Comparison of ENCODE assay signal across 9 cellular contexts in genomic region chr5:157917909-157918809, GRCh38. TPM values are rescaled to one million over a fixed set of nuclear protein-coding genes. Genes with fewer than 3 reads are reported as not detected.
DNase-seq lines count a peak whose midpoint lies in the region; ATAC-seq lines count a peak whose summit lies in the region.
"Had no signal": no experiment of that assay in that cellular context is flagged by ENCODE, and none has a peak within 500 bp of the region (broad histone marks: within the 10 kb centered on the region; RNA-seq: fewer than 3 reads in every experiment).

No MANE protein-coding gene starts in this region.

- WGBS in trophoblast cell (ENCODE audit: extremely low coverage, insufficient coverage, insufficient read length): no CpG with 5 or more reads among the region's 8 CpGs
- 83 to 85% methylated on average over 8 of the region's 8 CpGs for WGBS in aorta, 2 donors

- no peaks in the 10 kb centered on the region for H3K27me3 Mint-ChIP-seq in activated T-cell treated with anti-CD3 and anti-CD28 coated beads, Interleukin-2, amount 50 U/mL, for 4 hours (ENCODE audit: low read depth)
- H3K27me3 Mint-ChIP-seq: stimulated activated naive CD8-positive, alpha-beta T cell treated with anti-CD3 and anti-CD28 coated beads, Interleukin-15, Interleukin-2, amounts not matched to agents 100 ng/mL and 50 ng/mL, for 24 hours had no signal

- peaks cover 4 to 6% of the 10 kb centered on the region in 2 experiments for H3K4me1 ChIP-seq in trophoblast cell (ENCODE audit: control insufficient read depth in 1 of 2, insufficient read depth in 2 of 2, low read length in 2 of 2)
- peaks cover 0 to 2% of the 10 kb centered on the region in 2 donors for H3K4me1 ChIP-seq in aorta (ENCODE audit: control insufficient read depth in 1 of 2, insufficient read depth in 2 of 2, low read length in 2 of 2)

- H3K27me3 ChIP-seq in trophoblast cell (ENCODE audit: insufficient read depth, low read length) (no peaks in the 10 kb centered on the region), aorta (ENCODE audit: control insufficient read depth in 1 of 2, insufficient read depth in 2 of 2, low read length in 1 of 2) (no peaks in the 10 kb centered on the region)

- H3K4me3 ChIP-seq in trophoblast cell (ENCODE audit: low read depth, low read length): no peak overlapping the region
- H3K4me3 ChIP-seq in aorta (ENCODE audit: low read length in 2 of 2): no peak overlapping the region

- H3K9me3 Mint-ChIP-seq in activated T-cell treated with anti-CD3 and anti-CD28 coated beads, Interleukin-2, amount 50 U/mL, for 4 hours: no peaks in the 10 kb centered on the region
- H3K9me3 Mint-ChIP-seq: stimulated activated naive CD8-positive, alpha-beta T cell treated with anti-CD3 and anti-CD28 coated beads, Interleukin-15, Interleukin-2, amounts not matched to agents 100 ng/mL and 50 ng/mL, for 24 hours had no signal

- no peaks in the 10 kb centered on the region for H3K79me1 ChIP-seq in trophoblast cell (ENCODE audit: low read length)

- no peak overlapping the region for H3K14ac ChIP-seq in trophoblast cell (ENCODE audit: low read length)

- H3K36me3 Mint-ChIP-seq in activated T-cell treated with anti-CD3 and anti-CD28 coated beads, Interleukin-2, amount 50 U/mL, for 4 hours (ENCODE audit: insufficient read depth): no peaks in the 10 kb centered on the region

- no peak overlapping the region for H2BK12ac ChIP-seq in trophoblast cell (ENCODE audit: low read length)

- no peak overlapping the region for H3K4me3 Mint-ChIP-seq in activated T-cell treated with anti-CD3 and anti-CD28 coated beads, Interleukin-2, amount 50 U/mL, for 4 hours

- H2AK5ac ChIP-seq in trophoblast cell (ENCODE audit: low read length): no peak overlapping the region

- intact Hi-C loops in aorta (cut with DNase I): loop anchor here in 1 of 2 donors (10.0 kb wide), 1 partner anchor 103 kb away; no protein-coding TSS in a partner anchor

- no peak overlapping the region for H4K8ac ChIP-seq in trophoblast cell (ENCODE audit: low read depth, low read length)

- H2AFZ ChIP-seq in trophoblast cell (ENCODE audit: insufficient read depth, low read length, poor library complexity): no peak overlapping the region

- H4K12ac ChIP-seq in trophoblast cell (ENCODE audit: low read depth, low read length): no peak overlapping the region

- ATAC-seq in HG03135 (IDR thresholded peaks at IDR 0.05; ENCODE audit: unreplicated experiment) (peak; percentile 53), aorta (ENCODE audit: low FRiP score) (peak; percentile 58)
- peak; percentile 68 to 82 for ATAC-seq in activated T-cell treated with anti-CD3 and anti-CD28 coated beads, Interleukin-2, amount 50 U/mL, for 4 hours

- H4K91ac ChIP-seq in trophoblast cell (ENCODE audit: low read depth, low read length): no peak overlapping the region

- no peak overlapping the region for H2BK120ac ChIP-seq in trophoblast cell (ENCODE audit: insufficient read depth, low read length, poor library complexity)

- H2BK5ac ChIP-seq in trophoblast cell (ENCODE audit: low read depth, low read length, poor library complexity): no peak overlapping the region

- no peak overlapping the region for H3K4ac ChIP-seq in trophoblast cell (ENCODE audit: low read depth, low read length)

- no peaks in the 10 kb centered on the region for H3K36me3 ChIP-seq in trophoblast cell (ENCODE audit: control insufficient read depth in 1 of 2, insufficient read depth in 2 of 2, low read length in 2 of 2)
- H3K36me3 ChIP-seq in aorta (ENCODE audit: control insufficient read depth in 1 of 2, insufficient read depth in 2 of 2, low read length in 1 of 2): no peaks in the 10 kb centered on the region

- H3K9ac ChIP-seq in trophoblast cell (ENCODE audit: low read length): no peak overlapping the region

- no peak overlapping the region for H3K4me2 ChIP-seq in trophoblast cell (ENCODE audit: low read length)

- no peaks in the 10 kb centered on the region for H3K9me3 ChIP-seq in trophoblast cell (ENCODE audit: insufficient read depth, low read depth, low read length)
- H3K9me3 ChIP-seq in aorta (ENCODE audit: control insufficient read depth, low read length): no peaks in the 10 kb centered on the region

- H3K23ac ChIP-seq in trophoblast cell (ENCODE audit: low read length): no peak overlapping the region

- H3K27ac ChIP-seq in trophoblast cell (ENCODE audit: low read depth, low read length) (peak overlapping the region; percentile 16), aorta (ENCODE audit: low read depth in 1 of 2, low read length in 2 of 2) (no peak overlapping the region)

- no peaks in the 10 kb centered on the region for H3K79me2 ChIP-seq in trophoblast cell (ENCODE audit: control insufficient read depth, insufficient read depth, low read length, poor library complexity)

- DNase-seq in NCI-H510A treated with DMSO at 0.1 percent for 48 hours (lab: John Stamatoyannopoulos, UW) (peak; percentile 3), NCI-H510A (lab: John Stamatoyannopoulos, UW) (no peak), OCI-M1 (lab: John Stamatoyannopoulos, UW) (peak; percentile 78), fibroblast of the conjunctiva (ENCODE audit: low read depth) (peak; percentile 88), trophoblast cell (peak; percentile 79 to 80), aorta (peak; percentile 78 to 82)
- DNase-seq in activated T-cell treated with anti-CD3 and anti-CD28 coated beads, Interleukin-2, amount 50 U/mL, for 4 hours: peak; percentile 47

- H3K18ac ChIP-seq in trophoblast cell (ENCODE audit: low read length): no peak overlapping the region

- H3K4me1 Mint-ChIP-seq in activated T-cell treated with anti-CD3 and anti-CD28 coated beads, Interleukin-2, amount 50 U/mL, for 4 hours (ENCODE audit: low read depth): peaks cover 26% of the 10 kb centered on the region

RNA-seq across cellular contexts. Expression of gene CLINT1, which starts 59.2 kb away (rescaled TPM):
- 10 to 100 TPM; 90.0 to 99.1 (median 92.5) TPM for total RNA-seq in activated T-cell treated with anti-CD3 and anti-CD28 coated beads, Interleukin-2, amount 50 U/mL, for 4 hours
- 89.3 and 92.0 TPM in 2 replicates for polyA plus RNA-seq in trophoblast cell (2013)
- 10 to 100 TPM; 57.1 to 60.9 TPM for total RNA-seq in aorta
- polyA plus RNA-seq in aorta: 10 to 100 TPM; 31.7 to 31.9 TPM
